Comparison of ENCODE assay signal across 16 cellular contexts in genomic region chr11:122785156-122785605, GRCh38. TPM values are rescaled to one million over a fixed set of nuclear protein-coding genes. Genes with fewer than 3 reads are reported as not detected.
DNase-seq lines count a peak whose midpoint lies in the region; ATAC-seq and TF ChIP-seq lines count a peak whose summit lies in the region.
"Had no signal": no experiment of that assay in that cellular context is flagged by ENCODE, and none has a peak within 500 bp of the region (broad histone marks: within the 10 kb centered on the region; RNA-seq: fewer than 3 reads in every experiment).

No MANE protein-coding gene starts in this region.

- ATAC-seq in upper lobe of left lung (ENCODE audit: low FRiP score in 2 of 2) (no peak), heart right ventricle (no peak)

- peak overlapping the region; percentile 46 for H3K4me2 ChIP-seq in osteoblast (ENCODE audit: insufficient read depth, low read length)

- H3K27me3 ChIP-seq in osteoblast (ENCODE audit: insufficient read depth, low read length): no peaks in the 10 kb centered on the region
- H3K27me3 ChIP-seq in upper lobe of left lung: no peaks in the 10 kb centered on the region
- no peaks in the 10 kb centered on the region for H3K27me3 ChIP-seq in heart right ventricle

- 65 to 81% methylated on average over 14 of the region's 14 CpGs for WGBS in upper lobe of left lung, 2 donors
- WGBS in heart right ventricle, 2 donors: 57 to 61% methylated on average over 14 of the region's 14 CpGs

- H3K4me3 ChIP-seq in coronary artery (no peak overlapping the region), osteoblast (ENCODE audit: insufficient read depth, low read length) (no peak overlapping the region), upper lobe of left lung (no peak overlapping the region), heart right ventricle (no peak overlapping the region)
- H3K4me3 ChIP-seq: mucosa of descending colon had no signal

- H4K20me1 ChIP-seq in osteoblast (ENCODE audit: insufficient read depth, low read length): no peaks in the 10 kb centered on the region

- peaks cover 25% of the 10 kb centered on the region for H3K4me1 ChIP-seq in osteoblast (ENCODE audit: insufficient read depth, low read length)
- H3K4me1 ChIP-seq in upper lobe of left lung: peaks cover 0 to 14% (median 6%) of the 10 kb centered on the region in 4 donors
- peaks cover 0 to 30% (median 13%) of the 10 kb centered on the region in 9 donors for H3K4me1 ChIP-seq in heart right ventricle
- H3K4me1 ChIP-seq: BE2C had no signal

- no peak for TF ChIP-seq EP300 in upper lobe of left lung (IDR thresholded peaks at IDR 0.05)

- no peak overlapping the region for H2AFZ ChIP-seq in osteoblast (ENCODE audit: low read length)

- peak; percentile 39 for DNase-seq in RPMI7951 (ENCODE audit: low read depth)
- no peak for DNase-seq in coronary artery (ENCODE audit: low spot score)
- DNase-seq in osteoblast (ENCODE audit: insufficient read length, low spot score, missing footprints): no peak
- no peak for DNase-seq in upper lobe of left lung
- no peak for DNase-seq in heart right ventricle
- no peak for DNase-seq in HCEC 1CT
- DNase-seq in anterior cingulate cortex (lab: John Stamatoyannopoulos, UW): no peak
- DNase-seq: activated B cell treated with CpG ODN at 0.5 μM for 24 hours; activated naive CD4-positive, alpha-beta T cell treated with anti-CD3 and anti-CD28 coated beads for 36 hours; BE2C; Karpas-422; kidney; mucosa of descending colon; NCI-H1436 treated with DMSO at 0.1 percent for 48 hours; NCI-H446 treated with DMSO at 0.1 percent for 48 hours had no signal

- intact Hi-C loops in heart right ventricle (cut with DNase I): loop anchor here in 1 of 10 donors (10.0 kb wide), 1 partner anchor 260 kb away; no protein-coding TSS in a partner anchor

- no peak for TF ChIP-seq POLR2A in upper lobe of left lung (IDR thresholded peaks at IDR 0.05)

- TF ChIP-seq CTCF in coronary artery (IDR thresholded peaks at IDR 0.05): no peak
- no peak for TF ChIP-seq CTCF in osteoblast (IDR thresholded peaks at IDR 0.05; ENCODE audit: extremely low read depth, low read depth, low read length)
- no peak for TF ChIP-seq CTCF in upper lobe of left lung (IDR thresholded peaks at IDR 0.05)
- TF ChIP-seq CTCF in heart right ventricle (IDR thresholded peaks at IDR 0.05): no peak

- H3K9me3 ChIP-seq in osteoblast (ENCODE audit: low read depth, low read length) (no peaks in the 10 kb centered on the region), upper lobe of left lung (no peaks in the 10 kb centered on the region), heart right ventricle (no peaks in the 10 kb centered on the region)
- H3K9me3 ChIP-seq: BE2C, mucosa of descending colon had no signal

- peaks cover 8% of the 10 kb centered on the region for H3K79me2 ChIP-seq in osteoblast (ENCODE audit: insufficient read depth, low read length)

- H3K27ac ChIP-seq in coronary artery: peak overlapping the region; percentile 50 to 56
- peak overlapping the region; percentile 78 for H3K27ac ChIP-seq in osteoblast (ENCODE audit: low read depth, low read length)
- peak overlapping the region; percentile 4 to 61 (median 50) for H3K27ac ChIP-seq in upper lobe of left lung
- H3K27ac ChIP-seq in heart right ventricle: no peak overlapping the region

- H3K36me3 ChIP-seq in osteoblast (ENCODE audit: insufficient read depth, low read length) (peaks cover 48% of the 10 kb centered on the region), upper lobe of left lung (peaks cover 0 to 15% (median 4%) of the 10 kb centered on the region in 4 donors), heart right ventricle (peaks cover 0 to 66% (median 0%) of the 10 kb centered on the region in 9 donors)
- H3K36me3 ChIP-seq: BE2C had no signal

RNA-seq across cellular contexts. Expression of gene CRTAM, which starts 53.1 kb away (rescaled TPM):
- 0.36 TPM in 1 of 2 replicates, not detected in the other for total RNA-seq in RPMI7951 (2014; rRNA removed; shearing (Covaris generic))
- 0.59 and 1.1 TPM in 2 replicates for total RNA-seq in osteoblast
- total RNA-seq in upper lobe of left lung: 1 to 10 TPM in 5 of 6 donors, not detected in 1; 1.1 to 5.4 (median 2.6) TPM
- 1 to 10 TPM in 1 of 10 donors, under 1 TPM in 1, not detected in 8; 0.15 to 1.8 TPM for total RNA-seq in heart right ventricle
- under 1 TPM in 1 of 2 donors, not detected in 1; 0.06 TPM for polyA plus RNA-seq in heart right ventricle
- total RNA-seq: activated B cell treated with CpG ODN at 0.5 μM for 24 hours, progenitor cell of endocrine pancreas had no signal

Comparison
In these comparisons a context has a peak if more than half of its experiments do, and no peak if none do; other contexts are left out.
1. H3K27ac ChIP-seq: peak in coronary artery (2 of 2), osteoblast (single experiment) and upper lobe of left lung (4 of 4); none in heart right ventricle (0 of 10).